ENCODE assay signal across 15 cellular contexts in the genomic region with DNA sequence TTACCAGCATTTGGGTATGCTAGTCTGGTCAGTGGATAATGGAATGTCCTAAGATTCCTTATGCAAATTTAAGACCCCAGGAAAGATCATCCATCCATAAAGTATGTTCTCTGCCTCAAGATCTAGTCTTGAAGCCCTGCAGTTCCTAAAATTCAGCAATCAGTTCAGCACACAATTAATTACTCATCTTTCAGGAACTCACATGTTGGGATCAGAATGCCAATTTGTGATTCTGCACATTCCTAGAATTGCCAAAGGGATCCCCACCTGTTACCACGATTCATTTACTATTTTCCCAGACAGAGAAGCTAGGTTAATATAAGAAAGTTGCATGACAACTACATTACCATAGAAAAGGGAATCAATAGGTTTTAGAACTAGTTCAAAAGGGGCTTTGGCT. TPM values are rescaled to one million over a fixed set of nuclear protein-coding genes. Genes with fewer than 3 reads are reported as not detected.
DNase-seq lines count a peak whose midpoint lies in the region; ATAC-seq lines count a peak whose summit lies in the region.
"Had no signal": no experiment of that assay in that cellular context is flagged by ENCODE, and none has a peak within 500 bp of the region (broad histone marks: within the 10 kb centered on the region; RNA-seq: fewer than 3 reads in every experiment).

No MANE protein-coding gene starts in this region.

- H3K4me1 Mint-ChIP-seq in activated T-helper 1 cell treated with anti-CD3 and anti-CD28 coated beads, Interleukin-12 subunit alpha, Interleukin-12 subunit beta, Interleukin-2, Interleukin-4 antibody, amounts not matched to agents 30 ng/mL and 10 ng/mL and 1 ng/mL, durations not matched to agents 14 hours and 24 hours and 36 hours (ENCODE audit: low read depth): no peaks in the 10 kb centered on the region
- H3K4me1 Mint-ChIP-seq in activated T-helper 2 cell treated with anti-CD3 and anti-CD28 coated beads, Interferon-gamma antibody, Interleukin-2, Interleukin-4, amounts not matched to agents 10 μg/mL and 5 μg/mL and 100 μg/mL, durations not matched to agents 14 hours and 24 hours and 36 hours (ENCODE audit: low read depth): no peaks in the 10 kb centered on the region
- H3K4me1 Mint-ChIP-seq: CD4-positive, CD25-positive, alpha-beta regulatory T cell; GM23338 had no signal

- no peak for ATAC-seq in aorta (ENCODE audit: low FRiP score)
- no peak for ATAC-seq in GM19035 (IDR thresholded peaks at IDR 0.05; ENCODE audit: unreplicated experiment)
- ATAC-seq: GM23338 had no signal

- H3K27me3 ChIP-seq in aorta (ENCODE audit: control insufficient read depth in 1 of 2, insufficient read depth in 2 of 2, low read length in 1 of 2): no peaks in the 10 kb centered on the region
- H3K27me3 ChIP-seq: BLaER1 treated with 17β-estradiol and CSF1 and Interleukin-3, amounts not matched to agents 10 nM and 100 nM had no signal

- H3K27me3 Mint-ChIP-seq in activated T-helper 1 cell treated with anti-CD3 and anti-CD28 coated beads, Interleukin-12 subunit alpha, Interleukin-12 subunit beta, Interleukin-2, Interleukin-4 antibody, amounts not matched to agents 30 ng/mL and 10 ng/mL and 1 ng/mL, durations not matched to agents 14 hours and 24 hours and 36 hours (ENCODE audit: insufficient read depth): peaks cover 2% of the 10 kb centered on the region
- no peaks in the 10 kb centered on the region for H3K27me3 Mint-ChIP-seq in activated T-helper 2 cell treated with anti-CD3 and anti-CD28 coated beads, Interferon-gamma antibody, Interleukin-2, Interleukin-4, amounts not matched to agents 10 μg/mL and 5 μg/mL and 100 μg/mL, durations not matched to agents 14 hours and 24 hours and 36 hours (ENCODE audit: low read depth)

- H3K36me3 Mint-ChIP-seq in activated T-helper 1 cell treated with anti-CD3 and anti-CD28 coated beads, Interleukin-12 subunit alpha, Interleukin-12 subunit beta, Interleukin-2, Interleukin-4 antibody, amounts not matched to agents 30 ng/mL and 10 ng/mL and 1 ng/mL, durations not matched to agents 14 hours and 24 hours and 36 hours (ENCODE audit: low read depth): peaks cover 2% of the 10 kb centered on the region
- H3K36me3 Mint-ChIP-seq in activated T-helper 2 cell treated with anti-CD3 and anti-CD28 coated beads, Interferon-gamma antibody, Interleukin-2, Interleukin-4, amounts not matched to agents 10 μg/mL and 5 μg/mL and 100 μg/mL, durations not matched to agents 14 hours and 24 hours and 36 hours (ENCODE audit: low read depth): no peaks in the 10 kb centered on the region

- H3K36me3 ChIP-seq in aorta (ENCODE audit: control insufficient read depth in 1 of 2, insufficient read depth in 2 of 2, low read length in 1 of 2): no peaks in the 10 kb centered on the region

- peaks cover 1% of the 10 kb centered on the region for H3K9me3 ChIP-seq in aorta (ENCODE audit: control insufficient read depth, low read length)

- H3K27ac Mint-ChIP-seq in activated T-helper 1 cell treated with anti-CD3 and anti-CD28 coated beads, Interleukin-12 subunit alpha, Interleukin-12 subunit beta, Interleukin-2, Interleukin-4 antibody, amounts not matched to agents 30 ng/mL and 10 ng/mL and 1 ng/mL, durations not matched to agents 14 hours and 24 hours and 36 hours: no peak overlapping the region
- no peak overlapping the region for H3K27ac Mint-ChIP-seq in activated T-helper 2 cell treated with anti-CD3 and anti-CD28 coated beads, Interferon-gamma antibody, Interleukin-2, Interleukin-4, amounts not matched to agents 10 μg/mL and 5 μg/mL and 100 μg/mL, durations not matched to agents 14 hours and 24 hours and 36 hours
- H3K27ac Mint-ChIP-seq: CD4-positive, CD25-positive, alpha-beta regulatory T cell; GM23338 had no signal

- no peak overlapping the region for H3K4me3 ChIP-seq in aorta (ENCODE audit: low read length in 2 of 2)
- H3K4me3 ChIP-seq: BLaER1 treated with 17β-estradiol and CSF1 and Interleukin-3, amounts not matched to agents 10 nM and 100 nM; GM23338 had no signal

- DNase-seq in A172 (ENCODE audit: low spot score): peak; percentile 31
- peak; percentile 11 for DNase-seq in NCI-H226
- peak; percentile 36 for DNase-seq in glomerular visceral epithelial cell (ENCODE audit: extremely low spot score)
- peak; percentile 2 for DNase-seq in non-pigmented ciliary epithelial cell (ENCODE audit: low read depth)
- no peak for DNase-seq in activated T-helper 1 cell treated with anti-CD3 and anti-CD28 coated beads, Interleukin-12 subunit alpha, Interleukin-12 subunit beta, Interleukin-2, Interleukin-4 antibody, amounts not matched to agents 30 ng/mL and 10 ng/mL and 1 ng/mL, durations not matched to agents 14 hours and 24 hours and 36 hours (ENCODE audit: low spot score)
- DNase-seq in aorta: no peak
- DNase-seq in activated T-helper 2 cell treated with anti-CD3 and anti-CD28 coated beads, Interferon-gamma antibody, Interleukin-2, Interleukin-4, amounts not matched to agents 10 μg/mL and 5 μg/mL and 100 μg/mL, durations not matched to agents 14 hours and 24 hours and 36 hours (ENCODE audit: low spot score): no peak
- DNase-seq: CD4-positive, CD25-positive, alpha-beta regulatory T cell; DMS53; H7 had no signal

- intact Hi-C loops in activated T-helper 1 cell treated with anti-CD3 and anti-CD28 coated beads, Interleukin-12 subunit alpha, Interleukin-12 subunit beta, Interleukin-2, Interleukin-4 antibody, amounts not matched to agents 30 ng/mL and 10 ng/mL and 1 ng/mL, durations not matched to agents 14 hours and 24 hours and 36 hours (cut with micrococcal nuclease): no loop called here
- intact Hi-C loops in aorta (cut with DNase I): no loop called here
- intact Hi-C loops in activated T-helper 2 cell treated with anti-CD3 and anti-CD28 coated beads, Interferon-gamma antibody, Interleukin-2, Interleukin-4, amounts not matched to agents 10 μg/mL and 5 μg/mL and 100 μg/mL, durations not matched to agents 14 hours and 24 hours and 36 hours (cut with micrococcal nuclease): no loop called here

- no peaks in the 10 kb centered on the region for H3K4me1 ChIP-seq in aorta (ENCODE audit: control insufficient read depth in 1 of 2, insufficient read depth in 2 of 2, low read length in 2 of 2)

- H3K4me3 Mint-ChIP-seq in activated T-helper 1 cell treated with anti-CD3 and anti-CD28 coated beads, Interleukin-12 subunit alpha, Interleukin-12 subunit beta, Interleukin-2, Interleukin-4 antibody, amounts not matched to agents 30 ng/mL and 10 ng/mL and 1 ng/mL, durations not matched to agents 14 hours and 24 hours and 36 hours: no peak overlapping the region
- H3K4me3 Mint-ChIP-seq in activated T-helper 2 cell treated with anti-CD3 and anti-CD28 coated beads, Interferon-gamma antibody, Interleukin-2, Interleukin-4, amounts not matched to agents 10 μg/mL and 5 μg/mL and 100 μg/mL, durations not matched to agents 14 hours and 24 hours and 36 hours (ENCODE audit: low read depth): no peak overlapping the region
- H3K4me3 Mint-ChIP-seq: CD4-positive, CD25-positive, alpha-beta regulatory T cell; GM23338 had no signal

- peaks cover 51% of the 10 kb centered on the region for H3K9me3 Mint-ChIP-seq in activated T-helper 1 cell treated with anti-CD3 and anti-CD28 coated beads, Interleukin-12 subunit alpha, Interleukin-12 subunit beta, Interleukin-2, Interleukin-4 antibody, amounts not matched to agents 30 ng/mL and 10 ng/mL and 1 ng/mL, durations not matched to agents 14 hours and 24 hours and 36 hours
- peaks cover 41% of the 10 kb centered on the region for H3K9me3 Mint-ChIP-seq in activated T-helper 2 cell treated with anti-CD3 and anti-CD28 coated beads, Interferon-gamma antibody, Interleukin-2, Interleukin-4, amounts not matched to agents 10 μg/mL and 5 μg/mL and 100 μg/mL, durations not matched to agents 14 hours and 24 hours and 36 hours

- no peak overlapping the region for H3K27ac ChIP-seq in aorta (ENCODE audit: low read depth in 1 of 2, low read length in 2 of 2)
- H3K27ac ChIP-seq: 22Rv1; BLaER1 treated with 17β-estradiol and CSF1 and Interleukin-3, amounts not matched to agents 10 nM and 100 nM had no signal

- 14 to 35% methylated on average over 1 of the region's 1 CpG for WGBS in aorta, 2 donors

RNA-seq across cellular contexts. Expression of a gene that starts 3.2 kb away (rescaled TPM):
- not detected in 2 replicates for total RNA-seq in A172 (2014; rRNA removed; shearing (Covaris generic))
- total RNA-seq in activated T-helper 1 cell treated with anti-CD3 and anti-CD28 coated beads, Interleukin-12 subunit alpha, Interleukin-12 subunit beta, Interleukin-2, Interleukin-4 antibody, amounts not matched to agents 30 ng/mL and 10 ng/mL and 1 ng/mL, durations not matched to agents 14 hours and 24 hours and 36 hours: not detected in 2 replicates
- not detected for total RNA-seq in aorta
- not detected for polyA plus RNA-seq in aorta
- total RNA-seq in activated T-helper 2 cell treated with anti-CD3 and anti-CD28 coated beads, Interferon-gamma antibody, Interleukin-2, Interleukin-4, amounts not matched to agents 10 μg/mL and 5 μg/mL and 100 μg/mL, durations not matched to agents 14 hours and 24 hours and 36 hours: not detected in 2 replicates
- total RNA-seq: CD4-positive, CD25-positive, alpha-beta regulatory T cell; GM23338; H7; HT1080 had no signal
- polyA plus RNA-seq: GM23338 had no signal

RNA-seq across cellular contexts. Expression of a gene that starts 41.9 kb away (rescaled TPM):
- total RNA-seq in A172 (2014; rRNA removed; shearing (Covaris generic)): 12.3 and 16.9 TPM in 2 replicates
- total RNA-seq in activated T-helper 1 cell treated with anti-CD3 and anti-CD28 coated beads, Interleukin-12 subunit alpha, Interleukin-12 subunit beta, Interleukin-2, Interleukin-4 antibody, amounts not matched to agents 30 ng/mL and 10 ng/mL and 1 ng/mL, durations not matched to agents 14 hours and 24 hours and 36 hours: 14.3 and 19.4 TPM in 2 replicates
- total RNA-seq in aorta: 10 to 100 TPM; 11.4 to 14.1 TPM
- polyA plus RNA-seq in aorta: 1 to 10 TPM; 9.1 to 10.0 TPM
- total RNA-seq in activated T-helper 2 cell treated with anti-CD3 and anti-CD28 coated beads, Interferon-gamma antibody, Interleukin-2, Interleukin-4, amounts not matched to agents 10 μg/mL and 5 μg/mL and 100 μg/mL, durations not matched to agents 14 hours and 24 hours and 36 hours: 13.2 and 16.1 TPM in 2 replicates

RNA-seq across cellular contexts. Expression of a gene that starts 42.1 kb away (rescaled TPM):
- total RNA-seq in A172 (2014; rRNA removed; shearing (Covaris generic)): 15.8 and 18.7 TPM in 2 replicates
- 9.9 and 10.6 TPM in 2 replicates for total RNA-seq in activated T-helper 1 cell treated with anti-CD3 and anti-CD28 coated beads, Interleukin-12 subunit alpha, Interleukin-12 subunit beta, Interleukin-2, Interleukin-4 antibody, amounts not matched to agents 30 ng/mL and 10 ng/mL and 1 ng/mL, durations not matched to agents 14 hours and 24 hours and 36 hours
- total RNA-seq in aorta: 10 to 100 TPM in 1 of 2 donors, 1 to 10 TPM in 1; 8.2 to 10.9 TPM
- polyA plus RNA-seq in aorta: 1 to 10 TPM; 2.3 to 7.7 TPM
- 9.2 and 11.1 TPM in 2 replicates for total RNA-seq in activated T-helper 2 cell treated with anti-CD3 and anti-CD28 coated beads, Interferon-gamma antibody, Interleukin-2, Interleukin-4, amounts not matched to agents 10 μg/mL and 5 μg/mL and 100 μg/mL, durations not matched to agents 14 hours and 24 hours and 36 hours

RNA-seq across cellular contexts. Expression of a gene that starts 53.6 kb away (rescaled TPM):
- 20.2 and 26.1 TPM in 2 replicates for total RNA-seq in A172 (2014; rRNA removed; shearing (Covaris generic))
- total RNA-seq in activated T-helper 1 cell treated with anti-CD3 and anti-CD28 coated beads, Interleukin-12 subunit alpha, Interleukin-12 subunit beta, Interleukin-2, Interleukin-4 antibody, amounts not matched to agents 30 ng/mL and 10 ng/mL and 1 ng/mL, durations not matched to agents 14 hours and 24 hours and 36 hours: 26.5 and 27.6 TPM in 2 replicates
- total RNA-seq in aorta: 10 to 100 TPM; 26.9 to 28.1 TPM
- polyA plus RNA-seq in aorta: 10 to 100 TPM in 1 of 2 donors, 1 to 10 TPM in 1; 6.1 to 17.3 TPM
- 25.4 and 31.8 TPM in 2 replicates for total RNA-seq in activated T-helper 2 cell treated with anti-CD3 and anti-CD28 coated beads, Interferon-gamma antibody, Interleukin-2, Interleukin-4, amounts not matched to agents 10 μg/mL and 5 μg/mL and 100 μg/mL, durations not matched to agents 14 hours and 24 hours and 36 hours

RNA-seq across cellular contexts. Expression of a gene that starts 53.7 kb away (rescaled TPM):
- total RNA-seq in A172 (2014; rRNA removed; shearing (Covaris generic)): 7.0 and 11.0 TPM in 2 replicates
- 2.0 and 3.1 TPM in 2 replicates for total RNA-seq in activated T-helper 1 cell treated with anti-CD3 and anti-CD28 coated beads, Interleukin-12 subunit alpha, Interleukin-12 subunit beta, Interleukin-2, Interleukin-4 antibody, amounts not matched to agents 30 ng/mL and 10 ng/mL and 1 ng/mL, durations not matched to agents 14 hours and 24 hours and 36 hours
- 1 to 10 TPM; 9.0 to 9.8 TPM for total RNA-seq in aorta
- polyA plus RNA-seq in aorta: 1 to 10 TPM; 2.6 to 4.6 TPM
- total RNA-seq in activated T-helper 2 cell treated with anti-CD3 and anti-CD28 coated beads, Interferon-gamma antibody, Interleukin-2, Interleukin-4, amounts not matched to agents 10 μg/mL and 5 μg/mL and 100 μg/mL, durations not matched to agents 14 hours and 24 hours and 36 hours: 2.5 and 3.6 TPM in 2 replicates

Comparison
In these comparisons a context has a peak if more than half of its experiments do, and no peak if none do; other contexts are left out.
1. DNase-seq: peak in A172 (single experiment), NCI-H226 (single experiment), glomerular visceral epithelial cell (single experiment) and non-pigmented ciliary epithelial cell (single experiment); none in activated T-helper 1 cell treated with anti-CD3 and anti-CD28 coated beads, Interleukin-12 subunit alpha, Interleukin-12 subunit beta, Interleukin-2, Interleukin-4 antibody, amounts not matched to agents 30 ng/mL and 10 ng/mL and 1 ng/mL, durations not matched to agents 14 hours and 24 hours and 36 hours (single experiment), aorta (0 of 2) and activated T-helper 2 cell treated with anti-CD3 and anti-CD28 coated beads, Interferon-gamma antibody, Interleukin-2, Interleukin-4, amounts not matched to agents 10 μg/mL and 5 μg/mL and 100 μg/mL, durations not matched to agents 14 hours and 24 hours and 36 hours (single experiment).